19 cellular contexts compared by ENCODE assay signal in the genomic region with DNA sequence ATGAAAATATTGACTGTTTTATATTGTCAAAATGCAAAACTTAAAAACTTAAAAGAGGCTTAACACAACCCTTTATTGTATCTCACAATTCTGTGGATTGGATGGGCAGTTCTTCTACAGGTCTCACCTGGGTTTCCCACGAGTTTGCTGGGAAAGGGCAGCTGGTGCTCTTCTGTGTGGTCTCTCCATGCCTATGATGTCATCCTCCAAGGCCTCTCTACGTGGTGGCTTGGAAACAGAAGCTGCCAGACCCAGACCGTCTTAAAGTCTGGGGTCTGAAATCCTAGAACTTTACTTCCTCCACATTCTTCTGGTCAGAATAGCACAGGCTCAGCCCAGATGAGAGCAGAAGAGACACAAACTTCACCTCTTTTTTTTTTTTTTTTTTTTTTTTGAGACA.
"Had no signal": no experiment of that assay in that cellular context is flagged by ENCODE, and none has a peak within 500 bp of the region (broad histone marks: within the 10 kb centered on the region; RNA-seq: fewer than 3 reads in every experiment).

No MANE protein-coding gene starts in this region.

- FAIRE-seq: endothelial cell of umbilical vein, islet of Langerhans had no signal

- H3K9me3 Mint-ChIP-seq: activated T-helper 1 cell treated with anti-CD3 and anti-CD28 coated beads, Interleukin-12 subunit alpha, Interleukin-12 subunit beta, Interleukin-2, Interleukin-4 antibody, amounts not matched to agents 30 ng/mL and 10 ng/mL and 1 ng/mL, durations not matched to agents 14 hours and 24 hours and 36 hours; dendritic cell treated with granulocyte-macrophage colony-stimulating factor and Interleukin-4, amounts not matched to agents 40 ng/mL and 50 ng/mL, for 4 days; mesothelial cell of epicardium; nephron; stimulated activated memory B cell treated with anti-CD40 and anti-IgM and Interleukin-4, amounts not matched to agents 10 μg/mL and 1 μg/mL and 100 μg/mL, for 72 hours had no signal

- H3K27ac Mint-ChIP-seq: activated CD4-positive, alpha-beta T cell treated with anti-CD3 and anti-CD28 coated beads for 36 hours; activated naive CD8-positive, alpha-beta T cell; activated T-helper 1 cell treated with anti-CD3 and anti-CD28 coated beads, Interleukin-12 subunit alpha, Interleukin-12 subunit beta, Interleukin-2, Interleukin-4 antibody, amounts not matched to agents 30 ng/mL and 10 ng/mL and 1 ng/mL, durations not matched to agents 14 hours and 24 hours and 36 hours; dendritic cell treated with granulocyte-macrophage colony-stimulating factor and Interleukin-4, amounts not matched to agents 40 ng/mL and 50 ng/mL, for 4 days; mesothelial cell of epicardium; nephron; stimulated activated memory B cell treated with anti-CD40 and anti-IgM and Interleukin-4, amounts not matched to agents 10 μg/mL and 1 μg/mL and 100 μg/mL, for 72 hours; WTC11 had no signal

- H3K27me3 ChIP-seq: esophagus muscularis mucosa, sigmoid colon, spleen, upper lobe of left lung had no signal

- H3K36me3 Mint-ChIP-seq: activated naive CD8-positive, alpha-beta T cell; mesothelial cell of epicardium; stimulated activated memory B cell treated with anti-CD40 and anti-IgM and Interleukin-4, amounts not matched to agents 10 μg/mL and 1 μg/mL and 100 μg/mL, for 72 hours; WTC11 had no signal

- H3K27ac ChIP-seq: esophagus muscularis mucosa, sigmoid colon, spleen, thoracic aorta, upper lobe of left lung had no signal

- DNase-seq: activated CD4-positive, alpha-beta T cell treated with anti-CD3 and anti-CD28 coated beads for 36 hours; activated CD4-positive, alpha-beta T cell treated with anti-CD3 and anti-CD28 coated beads, Interleukin-2, amount 50 U/mL, for 48 hours; effector memory CD4-positive, alpha-beta T cell; sigmoid colon; spleen; stimulated activated CD4-positive, alpha-beta T cell treated with anti-CD3 and anti-CD28 coated beads, Interleukin-4, amount 100 ng/mL, for 4 hours; upper lobe of left lung had no signal

- H3K36me3 ChIP-seq: esophagus muscularis mucosa, sigmoid colon, spleen, thoracic aorta, upper lobe of left lung had no signal

- H3K9me3 ChIP-seq: esophagus muscularis mucosa, sigmoid colon, spleen, thoracic aorta, upper lobe of left lung had no signal

- H3K4me3 Mint-ChIP-seq: activated CD4-positive, alpha-beta T cell treated with anti-CD3 and anti-CD28 coated beads for 36 hours; activated naive CD8-positive, alpha-beta T cell; activated T-helper 1 cell treated with anti-CD3 and anti-CD28 coated beads, Interleukin-12 subunit alpha, Interleukin-12 subunit beta, Interleukin-2, Interleukin-4 antibody, amounts not matched to agents 30 ng/mL and 10 ng/mL and 1 ng/mL, durations not matched to agents 14 hours and 24 hours and 36 hours; dendritic cell treated with granulocyte-macrophage colony-stimulating factor and Interleukin-4, amounts not matched to agents 40 ng/mL and 50 ng/mL, for 4 days; mesothelial cell of epicardium; nephron; stimulated activated memory B cell treated with anti-CD40 and anti-IgM and Interleukin-4, amounts not matched to agents 10 μg/mL and 1 μg/mL and 100 μg/mL, for 72 hours; WTC11 had no signal

- H3K4me1 ChIP-seq: esophagus muscularis mucosa, sigmoid colon, upper lobe of left lung had no signal

- H3K27me3 Mint-ChIP-seq: activated CD4-positive, alpha-beta T cell treated with anti-CD3 and anti-CD28 coated beads for 36 hours; activated naive CD8-positive, alpha-beta T cell; dendritic cell treated with granulocyte-macrophage colony-stimulating factor and Interleukin-4, amounts not matched to agents 40 ng/mL and 50 ng/mL, for 4 days; stimulated activated memory B cell treated with anti-CD40 and anti-IgM and Interleukin-4, amounts not matched to agents 10 μg/mL and 1 μg/mL and 100 μg/mL, for 72 hours had no signal

- H3K4me3 ChIP-seq: esophagus muscularis mucosa, lung, sigmoid colon, spleen, thoracic aorta, upper lobe of left lung had no signal

- H3K4me1 Mint-ChIP-seq: activated CD4-positive, alpha-beta T cell treated with anti-CD3 and anti-CD28 coated beads for 36 hours; mesothelial cell of epicardium; nephron; stimulated activated memory B cell treated with anti-CD40 and anti-IgM and Interleukin-4, amounts not matched to agents 10 μg/mL and 1 μg/mL and 100 μg/mL, for 72 hours had no signal
